In the genomic region with DNA sequence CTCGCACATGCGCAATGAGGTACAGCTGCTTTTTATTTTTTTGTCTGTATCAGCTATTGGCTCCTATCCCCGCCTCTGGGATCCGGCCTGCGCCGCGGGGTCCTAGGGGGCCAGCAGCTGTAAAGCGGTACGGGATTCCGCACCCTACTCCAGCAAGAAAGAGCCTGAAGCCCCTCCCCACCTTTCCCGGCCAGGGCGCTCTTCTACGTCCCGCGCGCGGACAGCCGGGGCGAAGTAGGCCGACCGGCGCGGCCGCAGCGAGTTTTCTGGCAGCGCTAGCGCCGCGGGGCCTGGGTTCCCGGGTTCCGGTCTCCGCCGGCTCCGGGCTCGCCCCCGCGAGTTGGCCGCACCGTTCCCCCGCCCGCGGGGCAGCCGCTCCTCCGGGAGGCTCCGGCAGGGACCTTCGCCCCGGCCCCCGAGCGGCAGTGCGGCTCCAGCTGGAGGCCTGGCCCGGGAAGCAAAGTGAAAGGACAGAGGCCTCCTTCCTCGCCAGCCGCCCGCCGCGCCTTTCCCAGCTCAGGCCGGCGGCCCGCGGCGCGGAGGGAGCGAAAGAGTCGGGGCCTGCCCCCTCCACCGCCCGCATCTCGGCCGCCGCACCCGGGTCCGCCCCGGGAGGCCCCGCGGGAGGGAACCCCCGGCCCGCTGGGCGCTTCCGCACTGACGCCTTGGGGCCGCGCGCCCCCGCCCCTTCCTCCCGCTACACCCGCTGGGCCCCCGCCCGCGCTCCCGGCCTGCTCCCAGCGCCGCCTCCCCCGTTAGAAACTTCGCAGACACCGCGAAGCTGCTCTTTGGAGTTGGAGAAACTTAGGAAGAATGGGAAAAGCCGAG, we compare ENCODE assay signal across 8 cellular contexts. TPM values are rescaled to one million over a fixed set of nuclear protein-coding genes. Genes with fewer than 3 reads are reported as not detected.
A peak's percentile ranks its signal among the peaks of the same experiment; 100 is the strongest.
DNase-seq lines count a peak whose midpoint lies in the region; FAIRE-seq and TF ChIP-seq lines count a peak whose summit lies in the region.

No MANE protein-coding gene starts in this region.

- peak overlapping the region; percentile 83 for H3K4me2 ChIP-seq in Karpas-422 (ENCODE audit: low read depth, low read length, poor library complexity, severe bottlenecking)

- H3K4me1 ChIP-seq in Karpas-422 (ENCODE audit: low read length), result peaks cover 35% of the 10 kb centered on the region
- peaks cover 0 to 5% of the 10 kb centered on the region in 2 donors for H3K4me1 ChIP-seq in small intestine (ENCODE audit: control insufficient read depth in 2 of 2, insufficient read depth in 1 of 2, low read depth in 1 of 2, low read length in 1 of 2)

- peak; percentile 29; the same call in 1 of the 2 replicates for TF ChIP-seq POLR2A in H54 (IDR thresholded peaks at IDR 0.05; ENCODE audit: low read depth, low read length)

- 1% methylated on average over 53 to 96 of the region's 96 CpGs for WGBS in small intestine, 3 donors

- H3K9ac ChIP-seq in Karpas-422 (ENCODE audit: low read length), result peak overlapping the region; percentile 81

- H3K27ac ChIP-seq in Karpas-422 (ENCODE audit: low read length) (no peak overlapping the region), small intestine (ENCODE audit: low read depth in 1 of 2, low read length in 1 of 2) (peak overlapping the region; percentile 78 to 99)

- FAIRE-seq in H54 (lab: Jason Lieb, UNC) (no peak), bronchial epithelial cell (lab: Jason Lieb, UNC) (no peak), small intestine (lab: Jason Lieb, UNC) (no peak)

- no peak for TF ChIP-seq CTCF in bronchial epithelial cell (IDR thresholded peaks at IDR 0.05; ENCODE audit: insufficient read depth, low read length, severe bottlenecking)

- H3K9me2 ChIP-seq in Karpas-422 (replicated peaks; ENCODE audit: insufficient read depth, low read length), result no peaks in the 10 kb centered on the region

- peak overlapping the region; percentile 74 for H3K4me3 ChIP-seq in Karpas-422 (ENCODE audit: low read length)
- H3K4me3 ChIP-seq in bronchial epithelial cell (ENCODE audit: low read depth, low read length), result peak overlapping the region; percentile 73
- peak overlapping the region; percentile 89 to 92 for H3K4me3 ChIP-seq in small intestine (ENCODE audit: low read depth in 1 of 2, low read length in 2 of 2)

- peak; percentile 42 to 61 for DNase-seq in NCI-H2081 (lab: John Stamatoyannopoulos, UW)
- no peak for DNase-seq in NCI-H2081 treated with DMSO at 0.1 percent for 48 hours (lab: John Stamatoyannopoulos, UW)
- DNase-seq in H54 (ENCODE audit: insufficient read length, low spot score), result no peak
- DNase-seq in Karpas-422, result peak; percentile 94
- DNase-seq in T-helper 2 cell, result peak; percentile 26 to 85 (median 43)
- DNase-seq in bronchial epithelial cell (ENCODE audit: low read depth), result no peak
- peak; percentile 51 for DNase-seq in iPS-NIHi7 (ENCODE audit: extremely low spot score)
- DNase-seq in small intestine, result peak; percentile 75

- H3K27me3 ChIP-seq in Karpas-422 (ENCODE audit: low read length), result no peaks in the 10 kb centered on the region; the same call in 1 of the 2 replicates
- peaks cover 56% of the 10 kb centered on the region for H3K27me3 ChIP-seq in bronchial epithelial cell (ENCODE audit: control insufficient read depth, insufficient read depth, low read length)
- H3K27me3 ChIP-seq in small intestine (ENCODE audit: control insufficient read depth in 2 of 2, insufficient read depth in 2 of 2, low read length in 2 of 2), result peaks cover 5 to 33% of the 10 kb centered on the region in 2 donors

- H2AFZ ChIP-seq in Karpas-422 (ENCODE audit: low read length), result peak overlapping the region; percentile 92

- no peaks in the 10 kb centered on the region for H3K36me3 ChIP-seq in Karpas-422 (ENCODE audit: insufficient read depth, low read length)
- no peaks in the 10 kb centered on the region for H3K36me3 ChIP-seq in bronchial epithelial cell (ENCODE audit: control insufficient read depth, insufficient read depth, low read length)
- H3K36me3 ChIP-seq in small intestine (ENCODE audit: control insufficient read depth in 2 of 2, insufficient read depth in 2 of 2, low read length in 2 of 2), result no peaks in the 10 kb centered on the region

- H4K20me1 ChIP-seq in Karpas-422 (ENCODE audit: insufficient read depth, low read depth, low read length), result no peaks in the 10 kb centered on the region

- H3K79me2 ChIP-seq in Karpas-422 (ENCODE audit: low read length), result no peaks in the 10 kb centered on the region

- H3K9me3 ChIP-seq in Karpas-422 (ENCODE audit: low read length) (no peaks in the 10 kb centered on the region), small intestine (ENCODE audit: control insufficient read depth, low read depth) (no peaks in the 10 kb centered on the region)

RNA-seq across cellular contexts. Expression of gene SPAG6, which starts 4.7 kb away (rescaled TPM):
- total RNA-seq in Karpas-422 (2014; rRNA removed; shearing (Covaris generic); ENCODE audit: low replicate concordance), result not detected in 2 replicates
- not detected in 2 replicates for total RNA-seq in bronchial epithelial cell
- polyA plus RNA-seq in small intestine, result under 1 TPM in 2 of 3 donors, not detected in 1; 0.04 to 0.27 TPM

RNA-seq across cellular contexts. Expression of gene BMI1, which starts 19.7 kb away (rescaled TPM):
- total RNA-seq in Karpas-422 (2014; rRNA removed; shearing (Covaris generic); ENCODE audit: low replicate concordance), result 13.8 and 30.4 TPM in 2 replicates
- 20.4 and 35.5 TPM in 2 replicates for total RNA-seq in bronchial epithelial cell
- polyA plus RNA-seq in small intestine, result 10 to 100 TPM; 10.3 to 22.0 (median 17.3) TPM

RNA-seq across cellular contexts. Expression of gene COMMD3, which starts 24.4 kb away (rescaled TPM):
- 10.8 and 37.5 TPM in 2 replicates for total RNA-seq in Karpas-422 (2014; rRNA removed; shearing (Covaris generic); ENCODE audit: low replicate concordance)
- 32.9 and 37.3 TPM in 2 replicates for total RNA-seq in bronchial epithelial cell
- 10 to 100 TPM; 44.3 to 71.8 (median 70.3) TPM for polyA plus RNA-seq in small intestine

Comparison
In these comparisons a context has a peak if more than half of its experiments do, and no peak if none do; other contexts are left out.
1. DNase-seq: peak in NCI-H2081 (2 of 2), Karpas-422 (single experiment), T-helper 2 cell (5 of 5), iPS-NIHi7 (single experiment) and small intestine (single experiment); none in NCI-H2081 treated with DMSO at 0.1 percent for 48 hours (single experiment), H54 (single experiment) and bronchial epithelial cell (single experiment).
2. Peak in every context shown above with its lines, with median percentiles within 50 percentile points of each other: H3K4me3 ChIP-seq.